ENCODE assay signal across 1 cellular context in genomic region chr3:81989274-81989673, GRCh38.
TF ChIP-seq lines count a peak whose summit lies in the region.

No MANE protein-coding gene starts in this region.

TF ChIP-seq in HepG2, 621 proteins besides CTCF, POLR2A, EP300 and RAD21 (continued from another document):
- TF ChIP-seq ZBTB26 (CRISPR knock-in tag; IDR thresholded peaks at IDR 0.05; ENCODE audit: borderline replicate concordance) (no peak), DZIP1 (CRISPR knock-in tag; IDR thresholded peaks at IDR 0.05) (no peak)
